ENCODE assay signal across 8 cellular contexts in the genomic region with DNA sequence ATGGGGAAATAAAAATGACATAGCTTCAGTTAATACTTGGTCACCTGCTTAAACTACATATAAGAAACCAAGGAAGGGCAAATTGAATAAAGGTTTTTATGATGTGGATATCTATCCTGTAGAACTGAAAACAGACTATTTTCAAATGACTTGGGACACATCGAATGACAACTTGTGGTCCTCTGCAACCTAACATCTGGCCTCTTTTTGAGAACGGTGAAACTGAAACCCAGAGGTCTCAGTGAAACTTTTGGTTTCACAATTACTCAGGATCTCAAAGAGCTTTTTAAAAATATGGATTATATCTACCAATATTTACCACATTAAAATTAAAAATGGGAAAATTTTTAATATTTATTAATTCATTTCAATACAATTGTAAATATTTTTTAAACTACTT.
A peak's percentile ranks its signal among the peaks of the same experiment; 100 is the strongest.
DNase-seq lines count a peak whose midpoint lies in the region; ATAC-seq and TF ChIP-seq lines count a peak whose summit lies in the region.
"Had no signal": no experiment of that assay in that cellular context is flagged by ENCODE, and none has a peak within 500 bp of the region (broad histone marks: within the 10 kb centered on the region; RNA-seq: fewer than 3 reads in every experiment).

No MANE protein-coding gene starts in this region.

- TF ChIP-seq CTCF in OCI-LY7 (conservative IDR thresholded peaks at IDR 0.05; ENCODE audit: low read length): no peak
- TF ChIP-seq CTCF in natural killer cell (IDR thresholded peaks at IDR 0.05): no peak

- H3K9me3 ChIP-seq in OCI-LY7 (ENCODE audit: low read length): no peaks in the 10 kb centered on the region

- no peak overlapping the region for H3K4me3 ChIP-seq in OCI-LY7 (ENCODE audit: low read depth, low read length, poor library complexity, severe bottlenecking)

- peaks cover 61% of the 10 kb centered on the region; the same call in 1 of the 2 replicates for H3K79me2 ChIP-seq in OCI-LY7 (ENCODE audit: insufficient read depth, low read depth, low read length)

- H3K4me1 ChIP-seq in OCI-LY7 (ENCODE audit: insufficient read depth, low read length, poor library complexity, severe bottlenecking): peaks cover 14% of the 10 kb centered on the region

- no peak overlapping the region for H3K27ac ChIP-seq in OCI-LY7 (ENCODE audit: low read depth, low read length, poor library complexity, severe bottlenecking)

- intact Hi-C loops in OCI-LY7 (cut with micrococcal nuclease; ENCODE audit: unreplicated experiment): no loop called here
- intact Hi-C loops in natural killer cell (cut with micrococcal nuclease): loop anchor here (1.0 to 5.0 kb wide), 2 partner anchors 41 to 65 kb away; a partner anchor contains a TSS

- H3K4me1 Mint-ChIP-seq in natural killer cell: peaks cover 21 to 43% of the 10 kb centered on the region in 2 donors

- ATAC-seq in GM19023 (IDR thresholded peaks at IDR 0.05; ENCODE audit: unreplicated experiment): peak; percentile 75
- peak; percentile 78 for ATAC-seq in HG02759 (IDR thresholded peaks at IDR 0.05; ENCODE audit: unreplicated experiment)
- peak; percentile 86 to 92 (median 92) for ATAC-seq in natural killer cell

- BruUV-seq in OCI-LY7 (replicated peaks; lab: Mats Ljungman, UMichigan): no TSS peak

- no peaks in the 10 kb centered on the region for H3K27me3 Mint-ChIP-seq in natural killer cell (ENCODE audit: low read depth in 2 of 2)

- H2AFZ ChIP-seq in OCI-LY7 (ENCODE audit: low read length): no peak overlapping the region

- H3K9me2 ChIP-seq in OCI-LY7 (ENCODE audit: insufficient read depth, low read length): no peaks in the 10 kb centered on the region

- POLR2A ChIA-PET in OCI-LY7 (lab: Charles Lee): interaction anchor here (0.7 to 0.9 kb wide), 3 partner anchors 18 to 105 kb away, joined by 3 to 4 read pairs (median 4); no protein-coding TSS in a partner anchor

- DNase-seq in OCI-LY7 (ENCODE audit: low spot score): peak; percentile 61
- no peak for DNase-seq in natural killer cell
- DNase-seq in NCI-H2081 treated with DMSO at 0.1 percent for 48 hours (lab: John Stamatoyannopoulos, UW): no peak
- DNase-seq in COLO829 (ENCODE audit: low spot score): no peak
- no peak for DNase-seq in NCI-H226
- DNase-seq: NCI-H1092 had no signal

- peak overlapping the region; percentile 62; the same call in 1 of the 2 replicates for H3K4me2 ChIP-seq in OCI-LY7 (ENCODE audit: low read length)

- no peaks in the 10 kb centered on the region for H3K36me3 Mint-ChIP-seq in natural killer cell

- H3K36me3 ChIP-seq in OCI-LY7 (ENCODE audit: insufficient read depth, low read length): peaks cover 4% of the 10 kb centered on the region; the same call in 1 of the 2 replicates

- CTCF ChIA-PET in OCI-LY7 (lab: Charles Lee; ENCODE audit: unreplicated experiment): no interaction called here

- peak overlapping the region; percentile 43 for H3K4me3 Mint-ChIP-seq in natural killer cell

- H3K27ac Mint-ChIP-seq in natural killer cell: peak overlapping the region; percentile 82 to 88

- H4K20me1 ChIP-seq in OCI-LY7 (ENCODE audit: insufficient read depth, low read length): peaks cover 10% of the 10 kb centered on the region; the same call in 1 of the 2 replicates

- no peaks in the 10 kb centered on the region for H3K9me3 Mint-ChIP-seq in natural killer cell
